Comparison of ENCODE assay signal across 1 cellular context in the genomic region with DNA sequence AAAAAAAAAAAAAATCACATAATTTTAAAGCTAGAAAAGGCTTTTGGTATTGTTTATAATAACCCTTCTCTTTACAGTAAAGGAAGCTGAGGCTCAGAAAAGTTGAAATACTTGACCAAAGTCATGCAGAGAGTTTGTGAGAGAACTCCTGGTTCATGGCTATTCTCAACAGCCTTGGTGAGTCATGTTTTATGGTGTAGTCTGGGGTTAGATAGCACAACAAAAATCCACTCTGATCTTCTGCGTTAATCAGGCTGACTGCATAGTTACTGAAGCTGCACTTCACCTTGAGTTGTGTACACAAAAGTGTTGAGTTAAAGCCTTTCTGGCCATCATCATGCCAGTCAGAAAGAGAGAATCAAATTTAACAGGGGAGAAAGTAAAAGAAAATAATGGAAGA.
TF ChIP-seq lines count a peak whose summit lies in the region.

No MANE protein-coding gene starts in this region.

TF ChIP-seq in HEK293, 187 proteins besides CTCF, POLR2A, EP300 and RAD21 (continued from another document):
- TF ChIP-seq, protein P1, sequence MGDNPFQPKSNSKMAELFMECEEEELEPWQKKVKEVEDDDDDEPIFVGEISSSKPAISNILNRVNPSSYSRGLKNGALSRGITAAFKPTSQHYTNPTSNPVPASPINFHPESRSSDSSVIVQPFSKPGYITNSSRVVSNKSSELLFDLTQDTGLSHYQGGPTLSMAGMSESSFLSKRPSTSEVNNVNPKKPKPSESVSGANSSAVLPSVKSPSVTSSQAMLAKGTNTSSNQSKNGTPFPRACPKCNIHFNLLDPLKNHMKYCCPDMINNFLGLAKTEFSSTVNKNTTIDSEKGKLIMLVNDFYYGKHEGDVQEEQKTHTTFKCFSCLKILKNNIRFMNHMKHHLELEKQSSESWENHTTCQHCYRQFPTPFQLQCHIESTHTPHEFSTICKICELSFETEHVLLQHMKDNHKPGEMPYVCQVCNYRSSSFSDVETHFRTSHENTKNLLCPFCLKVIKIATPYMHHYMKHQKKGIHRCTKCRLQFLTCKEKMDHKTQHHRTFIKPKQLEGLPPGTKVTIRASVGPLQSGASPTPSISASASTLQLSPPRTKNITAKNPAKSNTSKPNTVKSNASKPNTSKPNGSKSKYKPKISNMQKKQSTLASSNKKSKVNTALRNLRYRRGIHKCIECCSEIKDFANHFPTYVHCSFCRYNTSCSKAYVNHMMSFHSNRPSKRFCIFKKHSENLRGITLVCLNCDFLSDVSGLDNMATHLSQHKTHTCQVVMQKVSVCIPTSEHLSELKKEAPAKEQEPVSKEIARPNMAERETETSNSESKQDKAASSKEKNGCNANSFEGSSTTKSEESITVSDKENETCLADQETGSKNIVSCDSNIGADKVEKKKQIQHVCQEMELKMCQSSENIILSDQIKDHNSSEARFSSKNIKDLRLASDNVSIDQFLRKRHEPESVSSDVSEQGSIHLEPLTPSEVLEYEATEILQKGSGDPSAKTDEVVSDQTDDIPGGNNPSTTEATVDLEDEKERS (tag by site-specific recombination; IDR thresholded peaks at IDR 0.05), result no peak
- TF ChIP-seq ZNF266 (tag by site-specific recombination; IDR thresholded peaks at IDR 0.05; ENCODE audit: low read depth) (no peak), ZNF302 (tag by site-specific recombination; IDR thresholded peaks at IDR 0.05; ENCODE audit: low read depth) (no peak), ZNF335 (tag by site-specific recombination; conservative IDR thresholded peaks at IDR 0.05) (peak; percentile 48)
